8 cellular contexts compared by ENCODE assay signal in the genomic region with DNA sequence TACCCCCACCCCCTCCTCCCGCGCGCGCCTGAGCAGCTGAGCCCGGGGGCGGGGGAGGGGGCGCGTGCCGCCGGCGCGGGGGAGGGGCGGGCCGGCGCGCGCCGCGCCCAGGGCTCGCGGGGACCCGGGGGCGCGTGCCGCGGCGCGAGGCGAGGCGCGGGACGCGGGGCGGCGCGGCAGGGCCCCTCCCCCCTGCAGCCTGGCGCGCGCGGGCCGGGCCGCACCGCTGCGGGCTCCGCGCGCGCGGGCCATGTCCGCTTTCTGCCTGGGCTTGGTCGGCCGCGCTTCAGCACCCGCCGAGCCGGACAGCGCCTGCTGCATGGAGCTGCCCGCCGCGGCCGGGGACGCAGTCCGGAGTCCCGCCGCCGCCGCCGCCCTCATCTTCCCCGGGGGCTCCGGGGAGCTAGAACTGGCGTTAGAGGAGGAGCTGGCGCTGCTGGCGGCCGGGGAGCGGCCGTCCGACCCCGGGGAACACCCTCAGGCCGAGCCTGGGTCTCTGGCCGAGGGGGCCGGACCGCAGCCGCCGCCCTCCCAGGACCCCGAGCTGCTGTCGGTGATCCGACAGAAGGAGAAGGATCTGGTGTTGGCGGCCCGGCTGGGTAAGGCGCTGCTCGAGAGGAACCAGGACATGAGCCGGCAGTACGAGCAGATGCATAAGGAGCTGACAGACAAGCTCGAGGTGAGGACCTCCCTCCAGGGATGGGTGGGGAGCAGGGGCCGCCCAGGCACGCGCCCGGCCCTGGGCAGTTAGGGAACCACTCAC. TPM values are rescaled to one million over a fixed set of nuclear protein-coding genes. Genes with fewer than 3 reads are reported as not detected.
DNase-seq lines count a peak whose midpoint lies in the region; ATAC-seq, FAIRE-seq and TF ChIP-seq lines count a peak whose summit lies in the region.

No MANE protein-coding gene starts in this region.

- H3K9ac ChIP-seq in neuronal stem cell (ENCODE audit: low read depth, low read length, poor library complexity) = peak overlapping the region; percentile 81

- peak overlapping the region; percentile 98 for H2AFZ ChIP-seq in neuronal stem cell (ENCODE audit: low read length)

- H4K8ac ChIP-seq in neuronal stem cell (ENCODE audit: low read depth, low read length) = no peak overlapping the region

- H3K4me1 ChIP-seq in neuronal stem cell (ENCODE audit: control insufficient read depth in 2 of 2, insufficient read depth in 1 of 2, low read depth in 1 of 2, low read length in 2 of 2) (peaks cover 4 to 6% of the 10 kb centered on the region in 2 donors), testis (peaks cover 10% of the 10 kb centered on the region)

- no peak overlapping the region for H2BK12ac ChIP-seq in neuronal stem cell (ENCODE audit: low read length)

- POLR2A ChIA-PET in RWPE1 (lab: Yijun Ruan, JAX; ENCODE audit: low non-redundant PET) = interaction anchor here (0.6 to 0.7 kb wide), 4 partner anchors 48 to 126 kb away, joined by 3 to 4 read pairs (median 4); no protein-coding TSS in a partner anchor

- ATAC-seq in GM18867 (IDR thresholded peaks at IDR 0.05; ENCODE audit: unreplicated experiment) (peak; percentile 40), HG03159 (IDR thresholded peaks at IDR 0.05; ENCODE audit: unreplicated experiment) (peak; percentile 43)

- no peak overlapping the region for H3K18ac ChIP-seq in neuronal stem cell (ENCODE audit: low read length)

- H4K91ac ChIP-seq in neuronal stem cell (ENCODE audit: low read depth, low read length, poor library complexity) = no peak overlapping the region

- peak overlapping the region; percentile 94 for H3K27ac ChIP-seq in RWPE1
- no peak overlapping the region for H3K27ac ChIP-seq in neuronal stem cell (replicated peaks; ENCODE audit: low read length)
- H3K27ac ChIP-seq in testis = peak overlapping the region in 1 of 2 donors; percentile 79

- H3K79me1 ChIP-seq in neuronal stem cell (ENCODE audit: low read depth, low read length) = no peaks in the 10 kb centered on the region

- no peak overlapping the region for H3K14ac ChIP-seq in neuronal stem cell (ENCODE audit: low read length)

- H3K4ac ChIP-seq in neuronal stem cell (ENCODE audit: low read length) = no peak overlapping the region

- H3K36me3 ChIP-seq in neuronal stem cell (replicated peaks in 1 of 2; ENCODE audit: control insufficient read depth in 2 of 2, insufficient read depth in 2 of 2, low read length in 2 of 2) (no peaks in the 10 kb centered on the region), testis (ENCODE audit: low read depth, missing control alignments) (no peaks in the 10 kb centered on the region)

- H3K27me3 ChIP-seq in neuronal stem cell (ENCODE audit: control insufficient read depth in 3 of 3, insufficient read depth in 3 of 3, low read depth in 1 of 3, low read length in 3 of 3) (peaks cover 2 to 50% (median 11%) of the 10 kb centered on the region in 3 experiments), testis (no peaks in the 10 kb centered on the region)

- intact Hi-C loops in testis (cut with DNase I; ENCODE audit: low total_unique reads) = no loop called here

- CTCF ChIA-PET in RWPE1 (lab: Yijun Ruan, JAX) = interaction anchor here (2.1 kb wide), 1 partner anchor 97 kb away, joined by 9 read pairs; no protein-coding TSS in a partner anchor

- H2BK120ac ChIP-seq in neuronal stem cell (ENCODE audit: low read depth, low read length) = no peak overlapping the region

- H2BK5ac ChIP-seq in neuronal stem cell (ENCODE audit: low read length) = no peak overlapping the region

- TF ChIP-seq CTCF in RWPE1 (conservative IDR thresholded peaks at IDR 0.05; ENCODE audit: low read depth) (no peak), testis (IDR thresholded peaks at IDR 0.05) (no peak)

- peak overlapping the region; percentile 71 to 89 for H3K4me3 ChIP-seq in neuronal stem cell (ENCODE audit: low read length in 2 of 2)
- peak overlapping the region; percentile 59 to 65 for H3K4me3 ChIP-seq in testis

- no peak for FAIRE-seq in frontal cortex (lab: Jason Lieb, UNC)

- peak overlapping the region; percentile 8 for H3K23ac ChIP-seq in neuronal stem cell (ENCODE audit: low read depth, low read length, poor library complexity)

- H3K4me2 ChIP-seq in neuronal stem cell (ENCODE audit: insufficient read depth, low read length, poor library complexity, severe bottlenecking) = peak overlapping the region; percentile 91

- no peak for TF ChIP-seq POLR2A in testis (IDR thresholded peaks at IDR 0.05)

- no peak overlapping the region for H2AK5ac ChIP-seq in neuronal stem cell (ENCODE audit: low read depth, low read length)

- DNase-seq in AG08396 (ENCODE audit: low spot score) (peak; percentile 92), RWPE1 (ENCODE audit: low spot score) (peak; percentile 61), frontal cortex (ENCODE audit: low spot score in 2 of 2) (peak; percentile 76 to 84), neuronal stem cell (ENCODE audit: low spot score) (peak; percentile 84), testis (peak; percentile 90)
- peak; percentile 74 for DNase-seq in activated naive CD4-positive, alpha-beta T cell treated with Interleukin-2 at 50 U/mL for 16 hours

- no peak overlapping the region for H2BK15ac ChIP-seq in neuronal stem cell (ENCODE audit: low read length)

- WGBS in neuronal stem cell (ENCODE audit: extremely low coverage in 2 of 2, insufficient read length in 2 of 2, insufficient replicate concordance in 1 of 2), 2 donors = no CpG with 5 or more reads among the region's 98 CpGs
- 0 to 3% methylated on average over 1 to 26 of the region's 98 CpGs for WGBS in testis, 2 donors

- H3K9me3 ChIP-seq in neuronal stem cell (replicated peaks in 1 of 2; ENCODE audit: control insufficient read depth in 2 of 2, insufficient read depth in 1 of 2, low read depth in 1 of 2, low read length in 2 of 2) (no peaks in the 10 kb centered on the region), testis (no peaks in the 10 kb centered on the region)

RNA-seq across cellular contexts. Expression of gene BICDL1, which starts 0.8 kb away (rescaled TPM):
- 24.5 TPM for total RNA-seq in frontal cortex
- 1.1 TPM for polyA plus RNA-seq in neuronal stem cell (2013, experiment 1 of 2)
- polyA plus RNA-seq in neuronal stem cell (2013, experiment 2 of 2) = 0.94 TPM
- 100 to 1,000 TPM in 1 of 2 donors, 10 to 100 TPM in 1; 78.3 to 131 TPM for total RNA-seq in testis
- 41.4 TPM for polyA plus RNA-seq in testis (ENCODE audit: insufficient read depth, low read depth, low replicate concordance)
